In genomic region chr20:62938105-62938888, GRCh38 we compare ENCODE assay signal across 8 cellular contexts. TPM values are rescaled to one million over a fixed set of nuclear protein-coding genes. Genes with fewer than 3 reads are reported as not detected.
A peak's percentile ranks its signal among the peaks of the same experiment; 100 is the strongest.
DNase-seq lines count a peak whose midpoint lies in the region; ATAC-seq and TF ChIP-seq lines count a peak whose summit lies in the region.

GID8 (plus strand) TSS chr20:62938147; CDS start chr20:62941503, 3,356 bp downstream.

- BruUV-seq in OCI-LY7 (replicated peaks; lab: Mats Ljungman, UMichigan), result no TSS peak

- peak within 1 kb of the TSS; percentile 96 for H3K4ac ChIP-seq in trophoblast cell (ENCODE audit: low read depth, low read length)

- peak within 1 kb of the TSS; percentile 96 for H2AK5ac ChIP-seq in trophoblast cell (ENCODE audit: low read length)

- H3K9me2 ChIP-seq in OCI-LY7 (ENCODE audit: insufficient read depth, low read length), result no peaks in the 10 kb centered on the region

- TF ChIP-seq POLR2A in heart left ventricle (IDR thresholded peaks at IDR 0.05), result no peak

- peak within 1 kb of the TSS; percentile 85 for H3K18ac ChIP-seq in trophoblast cell (ENCODE audit: low read length)

- H4K8ac ChIP-seq in trophoblast cell (ENCODE audit: low read depth, low read length), result peak within 1 kb of the TSS; percentile 98

- H4K91ac ChIP-seq in trophoblast cell (ENCODE audit: low read depth, low read length), result peak within 1 kb of the TSS; percentile 98

- no peaks in the 10 kb centered on the region for H3K27me3 ChIP-seq in adipocyte (replicated peaks; ENCODE audit: control insufficient read depth, insufficient read depth, low read length)
- no peaks in the 10 kb centered on the region for H3K27me3 ChIP-seq in heart left ventricle
- no peaks in the 10 kb centered on the region for H3K27me3 ChIP-seq in trophoblast cell (ENCODE audit: insufficient read depth, low read length)

- H3K9ac ChIP-seq in adipocyte (ENCODE audit: low read length) (peak within 1 kb of the TSS; percentile 96), trophoblast cell (ENCODE audit: low read length) (peak within 1 kb of the TSS; percentile 95)

- H3K9me3 ChIP-seq in OCI-LY7 (ENCODE audit: low read length) (no peaks in the 10 kb centered on the region), adipocyte (ENCODE audit: control insufficient read depth, low read length) (no peaks in the 10 kb centered on the region), heart left ventricle (no peaks in the 10 kb centered on the region), trophoblast cell (ENCODE audit: insufficient read depth, low read depth, low read length) (no peaks in the 10 kb centered on the region)

- H3K27ac ChIP-seq in 22Rv1, result peak within 1 kb of the TSS; percentile 86
- peak within 1 kb of the TSS; percentile 63 for H3K27ac ChIP-seq in OCI-LY7 (ENCODE audit: low read depth, low read length, poor library complexity, severe bottlenecking)
- peak within 1 kb of the TSS; percentile 87 to 96 (median 92) for H3K27ac ChIP-seq in heart left ventricle
- peak within 1 kb of the TSS; percentile 80 for H3K27ac ChIP-seq in trophoblast cell (ENCODE audit: low read depth, low read length)

- POLR2A ChIA-PET in OCI-LY7 (lab: Charles Lee), result interaction anchor here (1.0 kb wide), 1 partner anchor 19 kb away, joined by 3 read pairs; no protein-coding TSS in a partner anchor

- CTCF ChIA-PET in OCI-LY7 (lab: Charles Lee; ENCODE audit: unreplicated experiment), result no interaction called here

- H2AFZ ChIP-seq in OCI-LY7 (ENCODE audit: low read length) (peak within 1 kb of the TSS; percentile 54; the same call in 1 of the 2 replicates), trophoblast cell (ENCODE audit: insufficient read depth, low read length, poor library complexity) (peak within 1 kb of the TSS; percentile 96)

- H3K14ac ChIP-seq in trophoblast cell (ENCODE audit: low read length), result peak within 1 kb of the TSS; percentile 96

- H3K4me3 ChIP-seq in OCI-LY7 (ENCODE audit: low read depth, low read length, poor library complexity, severe bottlenecking) (peak within 1 kb of the TSS; percentile 82), adipocyte (ENCODE audit: low read length) (peak within 1 kb of the TSS; percentile 98), heart left ventricle (peak within 1 kb of the TSS; percentile 63 to 99 (median 94)), trophoblast cell (ENCODE audit: low read depth, low read length) (peak within 1 kb of the TSS; percentile 95)

- DNase-seq in OCI-LY7 (ENCODE audit: low spot score) (peak; percentile 58), adipocyte (ENCODE audit: low read depth) (peak; percentile 80), heart left ventricle (peak in 4 of 5 donors; percentile 50 to 77 (median 56)), trophoblast cell (peak; percentile 51 to 70), GM10266 (ENCODE audit: extremely low spot score) (no peak)

- no peak for TF ChIP-seq CTCF in 22Rv1 (IDR thresholded peaks at IDR 0.05)
- TF ChIP-seq CTCF in OCI-LY7 (conservative IDR thresholded peaks at IDR 0.05; ENCODE audit: low read length), result no peak
- TF ChIP-seq CTCF in heart left ventricle (IDR thresholded peaks at IDR 0.05), result no peak
- no peak for TF ChIP-seq CTCF in GM10266 (IDR thresholded peaks at IDR 0.05; ENCODE audit: control insufficient read depth, insufficient read depth, low read depth, missing control alignments)

- H3K79me2 ChIP-seq in OCI-LY7 (ENCODE audit: insufficient read depth, low read depth, low read length), result peaks cover 83% of the 10 kb centered on the region
- H3K79me2 ChIP-seq in trophoblast cell (ENCODE audit: control insufficient read depth, insufficient read depth, low read length, poor library complexity), result peaks cover 45% of the 10 kb centered on the region

- H3K4me2 ChIP-seq in OCI-LY7 (ENCODE audit: low read length), result peak within 1 kb of the TSS; percentile 81
- peak within 1 kb of the TSS; percentile 64 for H3K4me2 ChIP-seq in trophoblast cell (ENCODE audit: low read length)

- peaks cover 19% of the 10 kb centered on the region for H3K79me1 ChIP-seq in trophoblast cell (ENCODE audit: low read length)

- no peak within 1 kb of the TSS for H3K23ac ChIP-seq in trophoblast cell (ENCODE audit: low read length)

- H4K20me1 ChIP-seq in OCI-LY7 (ENCODE audit: insufficient read depth, low read length), result peaks cover 19% of the 10 kb centered on the region

- H2BK5ac ChIP-seq in trophoblast cell (ENCODE audit: low read depth, low read length, poor library complexity), result peak within 1 kb of the TSS; percentile 94

- WGBS in heart left ventricle, 4 donors, result 0% methylated on average over 24 to 79 of the region's 79 CpGs
- no CpG with 5 or more reads among the region's 79 CpGs for WGBS in trophoblast cell (ENCODE audit: extremely low coverage, insufficient coverage, insufficient read length)

- peak within 1 kb of the TSS; percentile 97 for H4K12ac ChIP-seq in trophoblast cell (ENCODE audit: low read depth, low read length)

- H3K36me3 ChIP-seq in OCI-LY7 (ENCODE audit: insufficient read depth, low read length) (peaks cover 64% of the 10 kb centered on the region), adipocyte (ENCODE audit: control insufficient read depth, insufficient read depth, low read length, severe bottlenecking) (peaks cover 2% of the 10 kb centered on the region), heart left ventricle (peaks cover 0 to 45% (median 12%) of the 10 kb centered on the region in 9 donors), trophoblast cell (ENCODE audit: control insufficient read depth in 1 of 2, insufficient read depth in 2 of 2, low read length in 2 of 2) (peaks cover 24 to 29% of the 10 kb centered on the region in 2 experiments)

- H2BK120ac ChIP-seq in trophoblast cell (ENCODE audit: insufficient read depth, low read length, poor library complexity), result peak within 1 kb of the TSS; percentile 95

- H2BK12ac ChIP-seq in trophoblast cell (ENCODE audit: low read length), result no peak within 1 kb of the TSS

- intact Hi-C loops in OCI-LY7 (cut with micrococcal nuclease; ENCODE audit: unreplicated experiment) (loop anchor here (1.0 to 2.0 kb wide), 2 partner anchors 16 to 37 kb away; no protein-coding TSS in a partner anchor), heart left ventricle (cut with DNase I) (loop anchor here in 1 of 10 donors (2.0 kb wide), 1 partner anchor 15 kb away; no protein-coding TSS in a partner anchor)

- H3K4me1 ChIP-seq in OCI-LY7 (ENCODE audit: insufficient read depth, low read length, poor library complexity, severe bottlenecking), result peaks cover 45% of the 10 kb centered on the region
- H3K4me1 ChIP-seq in adipocyte (ENCODE audit: control insufficient read depth, insufficient read depth, low read length), result peaks cover 38% of the 10 kb centered on the region
- H3K4me1 ChIP-seq in heart left ventricle, result peaks cover 8 to 78% (median 50%) of the 10 kb centered on the region in 12 donors
- H3K4me1 ChIP-seq in trophoblast cell (ENCODE audit: control insufficient read depth in 1 of 2, insufficient read depth in 2 of 2, low read length in 2 of 2), result peaks cover 11 to 22% of the 10 kb centered on the region in 2 experiments

- ATAC-seq in GM18502 (IDR thresholded peaks at IDR 0.05; ENCODE audit: poor library complexity, unreplicated experiment) (peak; percentile 47), HG02938 (IDR thresholded peaks at IDR 0.05; ENCODE audit: unreplicated experiment) (peak; percentile 32), heart left ventricle (peak in 3 of 4 donors; percentile 35 to 57 (median 49))

RNA-seq across cellular contexts. Expression of gene GID8, which starts in this region (rescaled TPM):
- 28.7 and 29.2 TPM in 2 replicates for total RNA-seq in OCI-LY7 (2014; rRNA removed; shearing (Covaris generic))
- total RNA-seq in OCI-LY7 (2022), result 46.1 and 47.7 TPM in 2 replicates
- 10 to 100 TPM; 14.7 to 22.2 (median 16.3) TPM for total RNA-seq in heart left ventricle
- 10 to 100 TPM in 1 of 2 donors, 1 to 10 TPM in 1; 6.2 to 15.8 TPM for polyA plus RNA-seq in heart left ventricle
- polyA plus RNA-seq in trophoblast cell (2013), result 37.2 and 37.5 TPM in 2 replicates
